Comparison of ENCODE assay signal across 10 cellular contexts in genomic region chr6:41706876-41707564, GRCh38. TPM values are rescaled to one million over a fixed set of nuclear protein-coding genes. Genes with fewer than 3 reads are reported as not detected.
DNase-seq lines count a peak whose midpoint lies in the region; ATAC-seq, FAIRE-seq and TF ChIP-seq lines count a peak whose summit lies in the region.
"Had no signal": no experiment of that assay in that cellular context is flagged by ENCODE, and none has a peak within 500 bp of the region (broad histone marks: within the 10 kb centered on the region; RNA-seq: fewer than 3 reads in every experiment).

No MANE protein-coding gene starts in this region.

- DNase-seq in LHCN-M2 (ENCODE audit: low read depth) (peak; percentile 19), MCF 10A (ENCODE audit: unreplicated experiment) (peak; percentile 69), lung (ENCODE audit: low spot score) (no peak), tibial nerve (ENCODE audit: low spot score in 2 of 2) (peak in 1 of 2 donors; percentile 56), type B pancreatic cell (ENCODE audit: extremely low spot score, unreplicated experiment) (no peak), urothelium cell line (ENCODE audit: low spot score) (no peak)

- H3K27me3 Mint-ChIP-seq in MCF 10A (ENCODE audit: insufficient read depth, unreplicated experiment) (no peaks in the 10 kb centered on the region), type B pancreatic cell (peaks cover 22% of the 10 kb centered on the region)

- no TSS peak for BruUV-seq in MCF 10A (replicated peaks; lab: Mats Ljungman, UMichigan)

- H3K27ac Mint-ChIP-seq in MCF 10A (ENCODE audit: low read depth, unreplicated experiment) (peak overlapping the region; percentile 84), type B pancreatic cell (no peak overlapping the region)

- WGBS in lung, 2 donors, result 65 to 70% methylated on average over 9 of the region's 9 CpGs
- 61 to 64% methylated on average over 9 of the region's 9 CpGs for WGBS in tibial nerve, 2 donors

- ATAC-seq in lung (ENCODE audit: insufficient read depth, low FRiP score) (no peak), HG02588 (IDR thresholded peaks at IDR 0.05; ENCODE audit: unreplicated experiment) (no peak)

- H3K4me3 ChIP-seq in BLaER1, result peak overlapping the region; percentile 58
- no peak overlapping the region for H3K4me3 ChIP-seq in lung
- H3K4me3 ChIP-seq in tibial nerve, result no peak overlapping the region

- H3K36me3 ChIP-seq in BLaER1, result peaks cover 30% of the 10 kb centered on the region; the same call in 1 of the 2 replicates
- H3K36me3 ChIP-seq in lung (ENCODE audit: control insufficient read depth in 2 of 2, insufficient read depth in 2 of 2, low read length in 2 of 2), result peaks cover 0 to 5% of the 10 kb centered on the region in 2 donors
- H3K36me3 ChIP-seq in tibial nerve, result no peaks in the 10 kb centered on the region

- H3K9ac ChIP-seq in BLaER1, result peak overlapping the region; percentile 94

- no peak for TF ChIP-seq POLR2A in tibial nerve (IDR thresholded peaks at IDR 0.05)

- TF ChIP-seq EP300 in tibial nerve (IDR thresholded peaks at IDR 0.05), result peak in 1 of 2 donors; percentile 30

- H3K27me3 ChIP-seq in BLaER1 (no peaks in the 10 kb centered on the region), lung (ENCODE audit: control insufficient read depth, insufficient read depth) (no peaks in the 10 kb centered on the region), tibial nerve (no peaks in the 10 kb centered on the region)

- H3K4me3 Mint-ChIP-seq in MCF 10A (ENCODE audit: unreplicated experiment) (peak overlapping the region; percentile 46), type B pancreatic cell (no peak overlapping the region)

- peak overlapping the region; percentile 100 for H3K4me2 ChIP-seq in BLaER1

- H3K9me3 Mint-ChIP-seq in MCF 10A (ENCODE audit: unreplicated experiment) (no peaks in the 10 kb centered on the region), type B pancreatic cell (no peaks in the 10 kb centered on the region)

- H3K4me1 Mint-ChIP-seq in MCF 10A (ENCODE audit: insufficient read depth, unreplicated experiment) (peaks cover 38% of the 10 kb centered on the region), type B pancreatic cell (ENCODE audit: unreplicated experiment) (no peaks in the 10 kb centered on the region)

- no peaks in the 10 kb centered on the region for H4K20me1 ChIP-seq in BLaER1

- POLR2A ChIA-PET in MCF 10A (lab: Yijun Ruan, JAX), result interaction anchor here (2.4 kb wide), 1 partner anchor 28 kb away, joined by 9 read pairs; the partner anchor contains the start of gene TFEB

- H3K36me3 Mint-ChIP-seq in MCF 10A (ENCODE audit: insufficient read depth, unreplicated experiment) (peaks cover 10% of the 10 kb centered on the region), type B pancreatic cell (no peaks in the 10 kb centered on the region)

- no peak for FAIRE-seq in urothelium cell line (lab: Jason Lieb, UNC)
- FAIRE-seq: colon had no signal

- intact Hi-C loops in MCF 10A (cut with micrococcal nuclease), result loop anchor here (1.0 kb wide), 2 partner anchors 28 to 69 kb away; partner anchors contain the start of gene TFEB

- no peaks in the 10 kb centered on the region for H3K9me3 ChIP-seq in BLaER1
- no peaks in the 10 kb centered on the region for H3K9me3 ChIP-seq in lung (ENCODE audit: control insufficient read depth in 2 of 2, insufficient read depth in 1 of 2, low read length in 1 of 2)
- no peaks in the 10 kb centered on the region for H3K9me3 ChIP-seq in tibial nerve

- H3K4me1 ChIP-seq in BLaER1, result peaks cover 82% of the 10 kb centered on the region
- peaks cover 16 to 17% of the 10 kb centered on the region in 2 donors for H3K4me1 ChIP-seq in lung (ENCODE audit: control insufficient read depth in 2 of 2, insufficient read depth in 2 of 2, low read length in 2 of 2)
- H3K4me1 ChIP-seq in tibial nerve, result peaks cover 0 to 92% (median 64%) of the 10 kb centered on the region in 4 donors

- CTCF ChIA-PET in MCF 10A (lab: Yijun Ruan, JAX), result interaction anchor here (0.5 to 3.7 kb wide), 10 partner anchors 9 to 281 kb away, joined by 3 to 25 read pairs (median 4); partner anchors contain the start of gene TFEB

- H3K27ac ChIP-seq in BLaER1 (peak overlapping the region; percentile 97), lung (ENCODE audit: low read depth in 1 of 2, low read length in 1 of 2) (peak overlapping the region; percentile 7 to 38), tibial nerve (peak overlapping the region; percentile 45 to 92 (median 75))

- TF ChIP-seq CTCF in MCF 10A (IDR thresholded peaks at IDR 0.05; ENCODE audit: unreplicated experiment) (no peak), lung (IDR thresholded peaks at IDR 0.05; ENCODE audit: control extremely low read depth, extremely low read depth) (no peak), tibial nerve (IDR thresholded peaks at IDR 0.05) (no peak), type B pancreatic cell (conservative IDR thresholded peaks at IDR 0.05) (no peak)

RNA-seq across cellular contexts. Expression of gene TFEB, which starts 28.4 kb away (rescaled TPM):
- total RNA-seq in LHCN-M2 (2014; rRNA removed) (2.4 and 3.6 TPM in 2 replicates), MCF 10A (2022) (11.8 and 16.2 TPM in 2 replicates), lung (10 to 100 TPM; 13.3 to 38.4 TPM), tibial nerve (10 to 100 TPM; 19.2 to 28.8 (median 20.6) TPM), type B pancreatic cell (ENCODE audit: low replicate concordance) (4.6 and 6.2 TPM in 2 replicates)
- polyA plus RNA-seq in LHCN-M2 (2012), result 3.1 TPM
- 10 to 100 TPM; 23.1 to 32.5 TPM for polyA plus RNA-seq in lung

RNA-seq across cellular contexts. Expression of gene PGC, which starts 40.2 kb away (rescaled TPM):
- not detected in 2 replicates for total RNA-seq in LHCN-M2 (2014; rRNA removed)
- polyA plus RNA-seq in LHCN-M2 (2012), result not detected
- not detected in 2 replicates for total RNA-seq in MCF 10A (2022)
- 100 to 1,000 TPM in 1 of 2 donors, 10 to 100 TPM in 1; 19.2 to 586 TPM for total RNA-seq in lung
- 1,000 to 10,000 TPM in 1 of 2 donors, 100 to 1,000 TPM in 1; 348 to 1,394 TPM for polyA plus RNA-seq in lung
- total RNA-seq in tibial nerve, result not detected
- total RNA-seq in type B pancreatic cell (ENCODE audit: low replicate concordance), result 3.5 and 56.6 TPM in 2 replicates
- total RNA-seq: urinary bladder had no signal
- polyA plus RNA-seq: urinary bladder had no signal

Comparison
In these comparisons a context has a peak if more than half of its experiments do, and no peak if none do; other contexts are left out.
1. H3K27ac ChIP-seq: peak in every context shown above with its lines; median percentile 97 in BLaER1; 75 in tibial nerve; 22 in lung.
2. DNase-seq: peak in LHCN-M2 (single experiment) and MCF 10A (single experiment); none in lung (single experiment), type B pancreatic cell (single experiment) and urothelium cell line (single experiment).